Comparison of ENCODE assay signal across 27 cellular contexts in the genomic region with DNA sequence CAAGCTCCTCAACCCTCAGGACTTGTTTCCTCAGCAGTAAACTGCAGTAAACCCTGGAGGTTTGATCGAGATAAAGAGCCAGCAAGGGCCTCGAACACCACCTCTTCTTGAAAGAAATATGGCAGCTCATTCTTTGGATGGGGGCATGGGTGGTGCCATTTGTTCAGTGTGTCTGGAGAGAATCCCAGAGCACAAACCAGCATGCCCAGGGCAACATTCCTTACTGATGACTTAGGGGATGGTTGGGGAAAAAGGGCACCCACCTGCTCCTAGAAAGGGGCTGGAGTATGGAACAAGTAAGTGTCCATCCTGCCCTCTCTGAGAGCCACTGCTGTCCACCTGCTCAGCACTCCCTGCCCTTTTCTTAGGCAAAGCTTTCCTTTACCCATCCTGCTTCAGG. TPM values are rescaled to one million over a fixed set of nuclear protein-coding genes. Genes with fewer than 3 reads are reported as not detected.
DNase-seq lines count a peak whose midpoint lies in the region; ATAC-seq and TF ChIP-seq lines count a peak whose summit lies in the region.
"Had no signal": no experiment of that assay in that cellular context is flagged by ENCODE, and none has a peak within 500 bp of the region (broad histone marks: within the 10 kb centered on the region; RNA-seq: fewer than 3 reads in every experiment).

No MANE protein-coding gene starts in this region.

- DNase-seq in EL (peak; percentile 71), mammary epithelial cell (peak; percentile 54), neuronal stem cell (ENCODE audit: low spot score) (no peak), mucosa of descending colon (no peak), KG1 (lab: John Stamatoyannopoulos, UW) (no peak)
- no peak for DNase-seq in activated CD4-positive, alpha-beta T cell treated with anti-CD3 and anti-CD28 coated beads, Interleukin-2, amount 10 ng/mL, durations not matched to agents 7 days and 5 days
- DNase-seq: activated CD4-positive, alpha-beta T cell treated with anti-CD3 and anti-CD28 coated beads for 48 hours; activated naive CD4-positive, alpha-beta T cell treated with anti-CD3 and anti-CD28 coated beads, Interleukin-2, amount 50 U/mL, for 16 hours; activated T-cell treated with anti-CD3 and anti-CD28 coated beads, Interleukin-2, amount 50 U/mL, for 72 hours; CD4-positive, CD25-positive, alpha-beta regulatory T cell; glutamatergic neuron; KBM-7; kidney glomerular epithelial cell; mesendoderm; MV-4-11; naive thymus-derived CD8-positive, alpha-beta T cell; NCI-H510A; NK-92 treated with Interleukin-12 subunit alpha and Interleukin-12 subunit beta, amount 100 ng/mL, for 24 hours; stimulated activated CD4-positive, alpha-beta T cell treated with anti-CD3 and anti-CD28 coated beads, Interleukin-2, amount 100 ng/mL, for 48 hours; T-helper 2 cell had no signal

- peak overlapping the region; percentile 30 for H2AK5ac ChIP-seq in neuronal stem cell (ENCODE audit: low read depth, low read length)

- H3K27ac Mint-ChIP-seq in activated CD4-positive, alpha-beta T cell treated with anti-CD3 and anti-CD28 coated beads, Interleukin-2, amount 10 ng/mL, durations not matched to agents 7 days and 5 days = no peak overlapping the region
- H3K27ac Mint-ChIP-seq: activated T-cell treated with anti-CD3 and anti-CD28 coated beads, Interleukin-2, amount 50 U/mL, for 72 hours; CD4-positive, CD25-positive, alpha-beta regulatory T cell; stimulated activated memory B cell treated with anti-CD40 and anti-IgM and Interleukin-4, amounts not matched to agents 10 μg/mL and 1 μg/mL and 100 μg/mL, for 72 hours had no signal

- intact Hi-C loops in mammary epithelial cell (cut with micrococcal nuclease) = no loop called here
- intact Hi-C loops in mucosa of descending colon (cut with DNase I, micrococcal nuclease) = no loop called here

- no peaks in the 10 kb centered on the region for H3K36me3 Mint-ChIP-seq in activated CD4-positive, alpha-beta T cell treated with anti-CD3 and anti-CD28 coated beads, Interleukin-2, amount 10 ng/mL, durations not matched to agents 7 days and 5 days (ENCODE audit: low read depth)
- H3K36me3 Mint-ChIP-seq: CD4-positive, CD25-positive, alpha-beta regulatory T cell; naive thymus-derived CD8-positive, alpha-beta T cell; stimulated activated memory B cell treated with anti-CD40 and anti-IgM and Interleukin-4, amounts not matched to agents 10 μg/mL and 1 μg/mL and 100 μg/mL, for 72 hours had no signal

- peak overlapping the region; percentile 32 for H2BK5ac ChIP-seq in neuronal stem cell (ENCODE audit: low read length)

- no peak overlapping the region for H3K14ac ChIP-seq in neuronal stem cell (ENCODE audit: low read length)

- H2BK12ac ChIP-seq in neuronal stem cell (ENCODE audit: low read length) = no peak overlapping the region

- H3K4me2 ChIP-seq in mammary epithelial cell (ENCODE audit: insufficient read depth, low read depth, low read length) (no peak overlapping the region), neuronal stem cell (ENCODE audit: insufficient read depth, low read length, poor library complexity, severe bottlenecking) (no peak overlapping the region)

- H3K18ac ChIP-seq in neuronal stem cell (ENCODE audit: low read length) = peak overlapping the region; percentile 1

- H3K79me1 ChIP-seq in neuronal stem cell (ENCODE audit: low read depth, low read length) = no peaks in the 10 kb centered on the region

- dilution Hi-C loops in mammary epithelial cell (cut with HindIII; ENCODE audit: low sequenced_read_pairs) = loop anchor here (5.0 kb wide), 1 partner anchor 36 kb away; no protein-coding TSS in a partner anchor

- no peaks in the 10 kb centered on the region for H3K9me3 Mint-ChIP-seq in activated CD4-positive, alpha-beta T cell treated with anti-CD3 and anti-CD28 coated beads, Interleukin-2, amount 10 ng/mL, durations not matched to agents 7 days and 5 days
- H3K9me3 Mint-ChIP-seq: activated T-cell treated with anti-CD3 and anti-CD28 coated beads, Interleukin-2, amount 50 U/mL, for 72 hours; CD4-positive, CD25-positive, alpha-beta regulatory T cell; naive thymus-derived CD8-positive, alpha-beta T cell; stimulated activated memory B cell treated with anti-CD40 and anti-IgM and Interleukin-4, amounts not matched to agents 10 μg/mL and 1 μg/mL and 100 μg/mL, for 72 hours had no signal

- POLR2A ChIA-PET in activated CD4-positive, alpha-beta T cell treated with anti-CD3 and anti-CD28 coated beads, Interleukin-2, amount 10 ng/mL, durations not matched to agents 7 days and 5 days (lab: Charles Lee) = no interaction called here

- TF ChIP-seq RAD21 in Ishikawa (IDR thresholded peaks at IDR 0.05; ENCODE audit: low read depth) = no peak

- H3K79me2 ChIP-seq in mammary epithelial cell (ENCODE audit: insufficient read depth, low read length) = no peaks in the 10 kb centered on the region

- H3K27me3 ChIP-seq in mammary epithelial cell (ENCODE audit: insufficient read depth, low read length) (no peaks in the 10 kb centered on the region), neuronal stem cell (ENCODE audit: control insufficient read depth in 3 of 3, insufficient read depth in 3 of 3, low read depth in 1 of 3, low read length in 3 of 3) (no peaks in the 10 kb centered on the region)

- H2BK15ac ChIP-seq in neuronal stem cell (ENCODE audit: low read length) = peak overlapping the region; percentile 18

- WGBS in mammary epithelial cell (ENCODE audit: low coverage, missing lambda C conversion rate) = 75% methylated on average over 2 of the region's 2 CpGs
- no CpG with 5 or more reads among the region's 2 CpGs for WGBS in neuronal stem cell (ENCODE audit: extremely low coverage in 2 of 2, insufficient read length in 2 of 2, insufficient replicate concordance in 1 of 2), 2 donors

- peaks cover 44% of the 10 kb centered on the region for H3K4me1 ChIP-seq in mammary epithelial cell (ENCODE audit: insufficient read depth, low read length)
- peaks cover 23 to 25% of the 10 kb centered on the region in 2 donors for H3K4me1 ChIP-seq in neuronal stem cell (ENCODE audit: control insufficient read depth in 2 of 2, insufficient read depth in 1 of 2, low read depth in 1 of 2, low read length in 2 of 2)
- H3K4me1 ChIP-seq in mucosa of descending colon (ENCODE audit: low read depth) = peaks cover 13% of the 10 kb centered on the region

- H4K8ac ChIP-seq in neuronal stem cell (ENCODE audit: low read depth, low read length) = no peak overlapping the region

- no peak overlapping the region for H3K4me3 Mint-ChIP-seq in activated CD4-positive, alpha-beta T cell treated with anti-CD3 and anti-CD28 coated beads, Interleukin-2, amount 10 ng/mL, durations not matched to agents 7 days and 5 days
- H3K4me3 Mint-ChIP-seq: activated T-cell treated with anti-CD3 and anti-CD28 coated beads, Interleukin-2, amount 50 U/mL, for 72 hours; CD4-positive, CD25-positive, alpha-beta regulatory T cell; naive thymus-derived CD8-positive, alpha-beta T cell; stimulated activated memory B cell treated with anti-CD40 and anti-IgM and Interleukin-4, amounts not matched to agents 10 μg/mL and 1 μg/mL and 100 μg/mL, for 72 hours had no signal

- no peaks in the 10 kb centered on the region for H4K20me1 ChIP-seq in mammary epithelial cell (ENCODE audit: insufficient read depth, low read length)

- peaks cover 16% of the 10 kb centered on the region for H3K4me1 Mint-ChIP-seq in activated CD4-positive, alpha-beta T cell treated with anti-CD3 and anti-CD28 coated beads, Interleukin-2, amount 10 ng/mL, durations not matched to agents 7 days and 5 days

- no peak for ATAC-seq in mucosa of descending colon
- ATAC-seq: activated T-cell treated with anti-CD3 and anti-CD28 coated beads, Interleukin-2, amount 50 U/mL, for 72 hours; naive thymus-derived CD8-positive, alpha-beta T cell; Panc1; stimulated activated memory B cell treated with anti-CD40 and anti-IgM and Interleukin-4, amounts not matched to agents 10 μg/mL and 1 μg/mL and 100 μg/mL, for 72 hours had no signal

- H3K36me3 ChIP-seq in mammary epithelial cell (ENCODE audit: insufficient read depth, low read length) (no peaks in the 10 kb centered on the region), neuronal stem cell (replicated peaks in 1 of 2; ENCODE audit: control insufficient read depth in 2 of 2, insufficient read depth in 2 of 2, low read length in 2 of 2) (no peaks in the 10 kb centered on the region), mucosa of descending colon (ENCODE audit: low read depth) (no peaks in the 10 kb centered on the region)
- H3K36me3 ChIP-seq: cardiac muscle cell, suprapubic skin had no signal

- no peak overlapping the region for H3K4ac ChIP-seq in neuronal stem cell (ENCODE audit: low read length)

- no peak for TF ChIP-seq CTCF in mammary epithelial cell (conservative IDR thresholded peaks at IDR 0.05 in 1 of 2, IDR thresholded peaks at IDR 0.05 in 1 of 2; ENCODE audit: extremely low read depth in 1 of 2, insufficient read depth in 1 of 2, low read depth in 1 of 2, low read length in 2 of 2)
- TF ChIP-seq CTCF in mucosa of descending colon (IDR thresholded peaks at IDR 0.05) = no peak

- in situ Hi-C loops in mammary epithelial cell (cut with MboI; ENCODE audit: low sequenced_read_pairs in 2 of 2) = no loop called here

- no peak overlapping the region for H3K4me3 ChIP-seq in mammary epithelial cell (replicated peaks in 1 of 3; ENCODE audit: insufficient read depth in 1 of 3, low read depth in 2 of 3, low read length in 3 of 3)
- no peak overlapping the region for H3K4me3 ChIP-seq in neuronal stem cell (ENCODE audit: low read length in 2 of 2)
- H3K4me3 ChIP-seq in mucosa of descending colon = no peak overlapping the region
- H3K4me3 ChIP-seq: cardiac muscle cell, coronary artery, suprapubic skin had no signal

- H2BK120ac ChIP-seq in neuronal stem cell (ENCODE audit: low read depth, low read length) = no peak overlapping the region

- no peak for TF ChIP-seq EP300 in Ishikawa (IDR thresholded peaks at IDR 0.05; ENCODE audit: borderline replicate concordance)

- H3K9ac ChIP-seq in mammary epithelial cell (ENCODE audit: insufficient read depth, low read length) = no peak overlapping the region
- H3K9ac ChIP-seq in neuronal stem cell (ENCODE audit: low read depth, low read length, poor library complexity) = no peak overlapping the region

- BruUV-seq in mammary epithelial cell (replicated peaks; lab: Mats Ljungman, UMichigan) = no TSS peak

- peaks cover 23% of the 10 kb centered on the region for H3K27me3 Mint-ChIP-seq in activated CD4-positive, alpha-beta T cell treated with anti-CD3 and anti-CD28 coated beads, Interleukin-2, amount 10 ng/mL, durations not matched to agents 7 days and 5 days

- no peak overlapping the region for H2AFZ ChIP-seq in mammary epithelial cell (ENCODE audit: low read depth, low read length)
- H2AFZ ChIP-seq in neuronal stem cell (ENCODE audit: low read length) = no peak overlapping the region

- H3K9me3 ChIP-seq in mammary epithelial cell (replicated peaks; ENCODE audit: insufficient read depth, low read length) = no peaks in the 10 kb centered on the region
- no peaks in the 10 kb centered on the region for H3K9me3 ChIP-seq in neuronal stem cell (replicated peaks in 1 of 2; ENCODE audit: control insufficient read depth in 2 of 2, insufficient read depth in 1 of 2, low read depth in 1 of 2, low read length in 2 of 2)
- no peaks in the 10 kb centered on the region for H3K9me3 ChIP-seq in mucosa of descending colon
- H3K9me3 ChIP-seq: suprapubic skin had no signal

- H3K27ac ChIP-seq in mammary epithelial cell (ENCODE audit: insufficient read depth, low read depth, low read length) (no peak overlapping the region), neuronal stem cell (replicated peaks; ENCODE audit: low read length) (no peak overlapping the region)
- H3K27ac ChIP-seq: cardiac muscle cell, coronary artery, suprapubic skin, VCaP had no signal

- no peak overlapping the region for H3K23ac ChIP-seq in neuronal stem cell (ENCODE audit: low read depth, low read length, poor library complexity)

- no peak overlapping the region for H4K91ac ChIP-seq in neuronal stem cell (ENCODE audit: low read depth, low read length, poor library complexity)

- CTCF ChIA-PET in mammary epithelial cell (lab: Charles Lee; ENCODE audit: low non-redundant PET) = interaction anchor here (0.5 kb wide), 1 partner anchor 33 kb away, joined by 3 read pairs; no protein-coding TSS in a partner anchor
- CTCF ChIA-PET in activated CD4-positive, alpha-beta T cell treated with anti-CD3 and anti-CD28 coated beads, Interleukin-2, amount 10 ng/mL, durations not matched to agents 7 days and 5 days (lab: Charles Lee) = interaction anchor here (1.4 kb wide), 1 partner anchor 932 kb away, joined by 3 read pairs; no protein-coding TSS in a partner anchor

RNA-seq across cellular contexts. Expression of a gene that starts 31.3 kb away (rescaled TPM):
- total RNA-seq in mammary epithelial cell (10 to 100 TPM; 34.8 to 79.5 TPM), mucosa of descending colon (10 to 100 TPM; 63.9 to 84.0 (median 82.2) TPM)
- polyA plus RNA-seq in mammary epithelial cell = 9.4 TPM
- 36.1 TPM for polyA minus RNA-seq in mammary epithelial cell
- polyA plus RNA-seq in neuronal stem cell (2013, experiment 1 of 2) = 76.7 TPM
- polyA plus RNA-seq in neuronal stem cell (2013, experiment 2 of 2) = 81.6 TPM
- total RNA-seq in activated CD4-positive, alpha-beta T cell treated with anti-CD3 and anti-CD28 coated beads, Interleukin-2, amount 10 ng/mL, durations not matched to agents 7 days and 5 days = 10 to 100 TPM; 27.4 to 34.7 TPM

Comparison
In these comparisons a context has a peak if more than half of its experiments do, and no peak if none do; other contexts are left out.
1. DNase-seq: peak in EL (single experiment) and mammary epithelial cell (single experiment); none in neuronal stem cell (single experiment), mucosa of descending colon (0 of 3), KG1 (single experiment) and activated CD4-positive, alpha-beta T cell treated with anti-CD3 and anti-CD28 coated beads, Interleukin-2, amount 10 ng/mL, durations not matched to agents 7 days and 5 days (single experiment).